Comparison of ENCODE assay signal across 9 cellular contexts in the genomic region with DNA sequence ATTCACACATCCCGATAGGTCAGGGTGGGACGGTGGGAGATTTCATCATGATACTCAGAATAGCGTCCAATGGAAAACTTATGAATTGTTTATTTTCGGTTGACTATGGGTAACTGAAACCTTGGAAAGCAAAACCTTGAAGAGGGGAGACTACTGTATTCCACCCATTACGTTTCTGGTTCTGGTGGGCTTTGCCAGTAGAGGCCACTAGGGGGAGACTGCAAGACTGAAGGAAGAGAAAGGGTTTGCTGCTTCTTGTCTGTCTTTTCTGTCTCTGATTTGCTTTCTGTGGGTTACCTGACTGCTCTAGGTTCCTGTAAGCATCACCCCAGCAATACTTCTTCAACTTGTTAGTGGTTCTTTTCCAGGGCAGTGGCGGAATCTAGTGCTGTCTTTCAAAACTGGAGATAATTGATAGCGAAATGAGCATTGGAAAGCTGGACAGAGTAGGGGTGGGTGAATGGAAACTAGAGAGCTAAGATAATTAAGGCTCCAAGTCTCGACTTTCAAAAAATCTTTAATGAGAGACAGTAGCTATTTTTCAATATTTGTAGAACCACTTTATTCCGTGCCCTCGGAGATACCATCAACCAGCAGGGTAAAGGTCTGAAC. TPM values are rescaled to one million over a fixed set of nuclear protein-coding genes. Genes with fewer than 3 reads are reported as not detected.
DNase-seq lines count a peak whose midpoint lies in the region; ATAC-seq, FAIRE-seq and TF ChIP-seq lines count a peak whose summit lies in the region.
"Had no signal": no experiment of that assay in that cellular context is flagged by ENCODE, and none has a peak within 500 bp of the region (broad histone marks: within the 10 kb centered on the region; RNA-seq: fewer than 3 reads in every experiment).

No MANE protein-coding gene starts in this region.

- no peak overlapping the region for H3K9ac ChIP-seq in HepG2 (ENCODE audit: insufficient read depth, low read depth, low read length)

- no peaks in the 10 kb centered on the region for H3K27me3 ChIP-seq in CD8-positive, alpha-beta T cell (ENCODE audit: insufficient read depth, low read length)
- H3K27me3 ChIP-seq in HepG2 (ENCODE audit: control insufficient read depth in 1 of 2, insufficient read depth in 2 of 2, low read length in 2 of 2) = no peaks in the 10 kb centered on the region

- peak; percentile 53 for FAIRE-seq in HepG2 (lab: Jason Lieb, UNC)

- POLR2A ChIA-PET in CD8-positive, alpha-beta T cell (lab: Charles Lee) = no interaction called here
- POLR2A ChIA-PET in activated CD4-positive, alpha-beta T cell treated with anti-CD3 and anti-CD28 coated beads for 36 hours (lab: Charles Lee) = no interaction called here
- POLR2A ChIA-PET in HepG2 (lab: Yijun Ruan, JAX) = no interaction called here

- H3K9me3 Mint-ChIP-seq in CD8-positive, alpha-beta T cell = no peaks in the 10 kb centered on the region
- H3K9me3 Mint-ChIP-seq in activated CD4-positive, alpha-beta T cell treated with anti-CD3 and anti-CD28 coated beads for 36 hours (ENCODE audit: low read depth) = no peaks in the 10 kb centered on the region

- H3K9me3 ChIP-seq in CD8-positive, alpha-beta T cell (ENCODE audit: low read length) = no peaks in the 10 kb centered on the region
- H3K9me3 ChIP-seq in HepG2 (ENCODE audit: low read length) = no peaks in the 10 kb centered on the region
- H3K9me3 ChIP-seq: thoracic aorta had no signal

- intact Hi-C loops in CD8-positive, alpha-beta T cell (cut with DNase I, micrococcal nuclease) = no loop called here
- intact Hi-C loops in activated CD4-positive, alpha-beta T cell treated with anti-CD3 and anti-CD28 coated beads for 36 hours (cut with DNase I, micrococcal nuclease) = no loop called here
- intact Hi-C loops in HepG2 (cut with micrococcal nuclease; ENCODE audit: unreplicated experiment) = no loop called here

- H3K4me3 ChIP-seq in CD8-positive, alpha-beta T cell (ENCODE audit: low read depth, low read length) = no peak overlapping the region
- H3K4me3 ChIP-seq in HepG2 (replicated peaks in 1 of 3; ENCODE audit: insufficient read depth in 1 of 3, low read depth in 2 of 3, low read length in 3 of 3) = no peak overlapping the region
- H3K4me3 ChIP-seq: thoracic aorta had no signal

- TF ChIP-seq CTCF in CD8-positive, alpha-beta T cell (IDR thresholded peaks at IDR 0.05) = peak; percentile 63
- TF ChIP-seq CTCF in HepG2 (CRISPR knock-in tag; IDR thresholded peaks at IDR 0.05) = peak; percentile 52

- no peaks in the 10 kb centered on the region for H3K36me3 ChIP-seq in CD8-positive, alpha-beta T cell (ENCODE audit: insufficient read depth, low read length)
- no peaks in the 10 kb centered on the region for H3K36me3 ChIP-seq in HepG2 (replicated peaks in 1 of 2; ENCODE audit: control insufficient read depth in 1 of 2, insufficient read depth in 2 of 2, low read length in 2 of 2)
- H3K36me3 ChIP-seq: thoracic aorta had no signal

- H2AFZ ChIP-seq in HepG2 (ENCODE audit: low read length) = no peak overlapping the region

- H3K4me3 Mint-ChIP-seq in CD8-positive, alpha-beta T cell = no peak overlapping the region
- no peak overlapping the region for H3K4me3 Mint-ChIP-seq in activated CD4-positive, alpha-beta T cell treated with anti-CD3 and anti-CD28 coated beads for 36 hours

- BruUV-seq in HepG2 (replicated peaks; lab: Mats Ljungman, UMichigan) = no TSS peak

- H3K79me2 ChIP-seq in HepG2 (ENCODE audit: insufficient read depth, low read length) = no peaks in the 10 kb centered on the region

- H3K4me2 ChIP-seq in HepG2 (ENCODE audit: low read depth, low read length) = no peak overlapping the region

- 27% methylated on average over 10 of the region's 10 CpGs for WGBS in HepG2 (ENCODE audit: low lambda C conversion rate)

- no peaks in the 10 kb centered on the region for H3K4me1 Mint-ChIP-seq in CD8-positive, alpha-beta T cell (ENCODE audit: low read depth)
- no peaks in the 10 kb centered on the region for H3K4me1 Mint-ChIP-seq in activated CD4-positive, alpha-beta T cell treated with anti-CD3 and anti-CD28 coated beads for 36 hours

- no peak for ATAC-seq in CD8-positive, alpha-beta T cell
- peak; percentile 66 for ATAC-seq in GM19025 (IDR thresholded peaks at IDR 0.05; ENCODE audit: low read depth, unreplicated experiment)
- peak; percentile 74 for ATAC-seq in HG03442 (IDR thresholded peaks at IDR 0.05; ENCODE audit: unreplicated experiment)
- ATAC-seq in activated CD4-positive, alpha-beta T cell treated with anti-CD3 and anti-CD28 coated beads for 36 hours = no peak
- ATAC-seq in HepG2 = peak; percentile 74
- ATAC-seq in HG03196 (IDR thresholded peaks at IDR 0.05; ENCODE audit: unreplicated experiment) = no peak
- no peak for ATAC-seq in GM18873 (IDR thresholded peaks at IDR 0.05; ENCODE audit: low FRiP score, unreplicated experiment)

- in situ Hi-C loops in HepG2 (cut with HindIII; ENCODE audit: extremely low pct_ligation_motif_present, low pct_unique_long_range_greater_than_20kb) = no loop called here

- CTCF ChIA-PET in CD8-positive, alpha-beta T cell (lab: Charles Lee) = interaction anchor here (0.8 to 1.7 kb wide), 3 partner anchors 8 to 17 kb away, joined by 3 read pairs; no protein-coding TSS in a partner anchor
- CTCF ChIA-PET in activated CD4-positive, alpha-beta T cell treated with anti-CD3 and anti-CD28 coated beads for 36 hours (lab: Charles Lee) = interaction anchor here (0.7 to 1.5 kb wide), 12 partner anchors 8 to 108 kb away, joined by 3 to 7 read pairs (median 3); no protein-coding TSS in a partner anchor
- CTCF ChIA-PET in HepG2 (lab: Yijun Ruan, JAX; ENCODE audit: low intra/inter-chr PET ratio, low total read pairs) = no interaction called here

- no peak overlapping the region for H3K27ac Mint-ChIP-seq in CD8-positive, alpha-beta T cell
- no peak overlapping the region for H3K27ac Mint-ChIP-seq in activated CD4-positive, alpha-beta T cell treated with anti-CD3 and anti-CD28 coated beads for 36 hours

- no peak overlapping the region for H3K27ac ChIP-seq in CD8-positive, alpha-beta T cell (ENCODE audit: low read depth, low read length)
- H3K27ac ChIP-seq in HepG2 (ENCODE audit: extremely low read length, insufficient read depth, low read length) = no peak overlapping the region
- H3K27ac ChIP-seq: thoracic aorta had no signal

- no peaks in the 10 kb centered on the region for H3K36me3 Mint-ChIP-seq in CD8-positive, alpha-beta T cell
- no peaks in the 10 kb centered on the region for H3K36me3 Mint-ChIP-seq in activated CD4-positive, alpha-beta T cell treated with anti-CD3 and anti-CD28 coated beads for 36 hours (ENCODE audit: low read depth)

- peaks cover 22% of the 10 kb centered on the region for H3K27me3 Mint-ChIP-seq in CD8-positive, alpha-beta T cell (ENCODE audit: low read depth)
- H3K27me3 Mint-ChIP-seq in activated CD4-positive, alpha-beta T cell treated with anti-CD3 and anti-CD28 coated beads for 36 hours = peaks cover 19% of the 10 kb centered on the region

- no peak for TF ChIP-seq EP300 in HepG2 (IDR thresholded peaks at IDR 0.05; ENCODE audit: low read depth in 2 of 2, low read length in 2 of 2)
- TF ChIP-seq EP300 in HepG2 (CRISPR knock-in tag; IDR thresholded peaks at IDR 0.05; ENCODE audit: borderline replicate concordance) = no peak

- TF ChIP-seq POLR2A in HepG2 (IDR thresholded peaks at IDR 0.05; ENCODE audit: insufficient read depth in 1 of 2, low read depth in 2 of 2, low read length in 2 of 2) = no peak

- no peaks in the 10 kb centered on the region for H3K4me1 ChIP-seq in CD8-positive, alpha-beta T cell (ENCODE audit: insufficient read depth, low read length)
- no peaks in the 10 kb centered on the region for H3K4me1 ChIP-seq in HepG2 (ENCODE audit: insufficient read depth, low read length)

- no peaks in the 10 kb centered on the region for H4K20me1 ChIP-seq in HepG2 (ENCODE audit: insufficient read depth, low read length)

- peak in 3 of 7 experiments; percentile 10 to 13 (median 10) for DNase-seq in CD8-positive, alpha-beta T cell
- peak; percentile 52 for DNase-seq in activated CD4-positive, alpha-beta T cell treated with anti-CD3 and anti-CD28 coated beads for 36 hours
- peak; percentile 23 for DNase-seq in HepG2 (ENCODE audit: low spot score)
- DNase-seq in inferior parietal cortex (ENCODE audit: extremely low spot score) = no peak

- TF ChIP-seq RAD21 in HepG2 (CRISPR knock-in tag; IDR thresholded peaks at IDR 0.05) = no peak

TF ChIP-seq in HepG2, 621 proteins besides CTCF, POLR2A, EP300 and RAD21 (continues in another document):
- TF ChIP-seq PHF5A (CRISPR knock-in tag; IDR thresholded peaks at IDR 0.05; ENCODE audit: low read depth, unreplicated experiment) (no peak), CENPT (CRISPR knock-in tag; IDR thresholded peaks at IDR 0.05; ENCODE audit: low read depth) (no peak)

RNA-seq across cellular contexts. Expression of a gene that starts 27.0 kb away (rescaled TPM):
- total RNA-seq in CD8-positive, alpha-beta T cell = not detected
- total RNA-seq in activated CD4-positive, alpha-beta T cell treated with anti-CD3 and anti-CD28 coated beads for 36 hours = not detected
- total RNA-seq in HepG2 (2016; rRNA removed; fragmentation: Illumina TruSeq; extraction: Trizol) = not detected in 2 replicates
- total RNA-seq in HepG2 (2016; cell fraction: cytosol; rRNA removed; fragmentation: Illumina TruSeq; extraction: Trizol; ENCODE audit: low read depth) = not detected in 2 replicates
- total RNA-seq in HepG2 (2016; cell fraction: insoluble cytoplasmic fraction; rRNA removed; fragmentation: Illumina TruSeq; extraction: Trizol) = not detected in 2 replicates
- total RNA-seq in HepG2 (2016; cell fraction: membrane; rRNA removed; fragmentation: Illumina TruSeq; extraction: Trizol) = not detected in 2 replicates
- total RNA-seq in HepG2 (2016; cell fraction: nucleus; rRNA removed; fragmentation: Illumina TruSeq; extraction: Trizol) = not detected in 2 replicates
- polyA plus RNA-seq in HepG2 (2011; rRNA removed) = not detected in 2 replicates
- polyA plus RNA-seq in HepG2 (2011; cell fraction: cytosol; rRNA removed) = not detected in 2 replicates
- polyA plus RNA-seq in HepG2 (2011; cell fraction: nucleus; rRNA removed) = not detected in 2 replicates
- polyA plus RNA-seq in HepG2 (2012) = 0.05 and 0.07 TPM in 2 replicates
- not detected in 2 replicates for polyA plus RNA-seq in HepG2 (2016; cell fraction: cytosol; fragmentation: Illumina TruSeq; extraction: Trizol; ENCODE audit: low read depth)
- polyA plus RNA-seq in HepG2 (2016; cell fraction: insoluble cytoplasmic fraction; fragmentation: Illumina TruSeq; extraction: Trizol; ENCODE audit: low read depth) = not detected in 2 replicates
- not detected in 2 replicates for polyA plus RNA-seq in HepG2 (2016; cell fraction: membrane; fragmentation: Illumina TruSeq; extraction: Trizol; ENCODE audit: low read depth)
- not detected in 2 replicates for polyA plus RNA-seq in HepG2 (2016; cell fraction: nucleus; fragmentation: Illumina TruSeq; extraction: Trizol; ENCODE audit: insufficient read depth, low read depth)
- not detected in 2 replicates for polyA minus RNA-seq in HepG2 (2011; rRNA and poly(A)+ RNA removed; ENCODE audit: low replicate concordance)
- not detected in 2 replicates for polyA minus RNA-seq in HepG2 (2011; cell fraction: cytosol; rRNA and poly(A)+ RNA removed)
- polyA minus RNA-seq in HepG2 (2011; cell fraction: nucleus; rRNA and poly(A)+ RNA removed) = not detected in 2 replicates

Comparison
In these comparisons a context has a peak if more than half of its experiments do, and no peak if none do; other contexts are left out.
1. ATAC-seq: peak in GM19025 (single experiment), HG03442 (single experiment) and HepG2 (single experiment); none in CD8-positive, alpha-beta T cell (single experiment), activated CD4-positive, alpha-beta T cell treated with anti-CD3 and anti-CD28 coated beads for 36 hours (single experiment), HG03196 (single experiment) and GM18873 (single experiment).